9 cellular contexts compared by ENCODE assay signal in genomic region chr2:62304429-62305417, GRCh38.
DNase-seq lines count a peak whose midpoint lies in the region; ATAC-seq, FAIRE-seq and TF ChIP-seq lines count a peak whose summit lies in the region.
"Had no signal": no experiment of that assay in that cellular context is flagged by ENCODE, and none has a peak within 500 bp of the region (broad histone marks: within the 10 kb centered on the region; RNA-seq: fewer than 3 reads in every experiment).

No MANE protein-coding gene starts in this region.

- no peak overlapping the region for H3K4me2 ChIP-seq in GM23338

- peaks cover 34% of the 10 kb centered on the region for H3K4me1 ChIP-seq in GM23338 (ENCODE audit: insufficient read depth)
- peaks cover 21 to 26% of the 10 kb centered on the region in 2 donors for H3K4me1 ChIP-seq in small intestine (ENCODE audit: control insufficient read depth in 2 of 2, insufficient read depth in 1 of 2, low read depth in 1 of 2, low read length in 1 of 2)

- peaks cover 42% of the 10 kb centered on the region for H3K4me1 Mint-ChIP-seq in GM23338

- H3F3A ChIP-seq in GM23338 (replicated peaks; ENCODE audit: low read depth) = 0 out of 2 replicates have a peak, but pooled peaks cover under 1% of the 10 kb centered on the region

- no peak for FAIRE-seq in small intestine (lab: Jason Lieb, UNC)

- H3K79me2 ChIP-seq in GM23338 (replicated peaks; ENCODE audit: insufficient read depth) = no peaks in the 10 kb centered on the region

- H3K27ac ChIP-seq in GM23338 (ENCODE audit: low read depth) (no peak overlapping the region), small intestine (ENCODE audit: low read depth in 1 of 2, low read length in 1 of 2) (peak overlapping the region; percentile 60 to 81)

- peak; percentile 17; the same call in 2 of the 3 replicates for ATAC-seq in GM23338
- peak; percentile 56 for ATAC-seq in Right ventricle myocardium inferior
- ATAC-seq in HG02763 (IDR thresholded peaks at IDR 0.05; ENCODE audit: unreplicated experiment) = no peak
- ATAC-seq in GM21786 (IDR thresholded peaks at IDR 0.05; ENCODE audit: unreplicated experiment) = no peak
- ATAC-seq: Panc1 had no signal

- peaks cover 15% of the 10 kb centered on the region for H3K27me3 Mint-ChIP-seq in GM23338 (ENCODE audit: insufficient read depth, low read depth, poor library complexity)

- H3K9me2 ChIP-seq in GM23338 (ENCODE audit: insufficient read depth) = peaks cover 5% of the 10 kb centered on the region; the same call in 1 of the 2 replicates

- no peaks in the 10 kb centered on the region for H4K20me1 ChIP-seq in GM23338 (replicated peaks; ENCODE audit: insufficient read depth)

- H3K36me3 Mint-ChIP-seq in GM23338 (ENCODE audit: low read depth) = no peaks in the 10 kb centered on the region

- peak; percentile 49 for DNase-seq in GM23338 (ENCODE audit: low spot score)
- peak; percentile 78 for DNase-seq in NCI-H748 (lab: John Stamatoyannopoulos, UW; ENCODE audit: unreplicated experiment)
- peak; percentile 25 for DNase-seq in activated T-cell treated with anti-CD3 and anti-CD28 coated beads for 4 hours
- peak; percentile 84 for DNase-seq in Right ventricle myocardium inferior (ENCODE audit: missing footprints)
- DNase-seq in small intestine = peak; percentile 76
- DNase-seq in middle frontal gyrus (ENCODE audit: extremely low spot score, low spot score) = no peak

- H3K27me3 ChIP-seq in GM23338 (ENCODE audit: insufficient read depth) (no peaks in the 10 kb centered on the region), small intestine (ENCODE audit: control insufficient read depth in 2 of 2, insufficient read depth in 2 of 2, low read length in 2 of 2) (no peaks in the 10 kb centered on the region)

- no peaks in the 10 kb centered on the region for H3K9me3 Mint-ChIP-seq in GM23338

- TF ChIP-seq CTCF in GM23338 (conservative IDR thresholded peaks at IDR 0.05; ENCODE audit: low read depth in 2 of 2) = no peak

- WGBS in small intestine, 3 donors = 22 to 41% (median 30%) methylated on average over 13 of the region's 13 CpGs

- no peak overlapping the region for H3K27ac Mint-ChIP-seq in GM23338

- H3K36me3 ChIP-seq in GM23338 (ENCODE audit: insufficient read depth) (no peaks in the 10 kb centered on the region), small intestine (ENCODE audit: control insufficient read depth in 2 of 2, insufficient read depth in 2 of 2, low read length in 2 of 2) (no peaks in the 10 kb centered on the region)

- H3K9me3 ChIP-seq in small intestine (ENCODE audit: control insufficient read depth, low read depth) = no peaks in the 10 kb centered on the region

- no peak overlapping the region for H3K4me3 Mint-ChIP-seq in GM23338

- 0 out of 2 replicates have a peak overlapping the region, but pooled peaks have one; percentile 18 for H2AFZ ChIP-seq in GM23338

- intact Hi-C loops in Right ventricle myocardium inferior (cut with DNase I) = no loop called here

- H3K4me3 ChIP-seq in GM23338 = no peak overlapping the region
- H3K4me3 ChIP-seq in small intestine (ENCODE audit: low read depth in 1 of 2, low read length in 2 of 2) = no peak overlapping the region

TF ChIP-seq in GM23338, 12 proteins besides CTCF, POLR2A, EP300 and RAD21:
- TF ChIP-seq ZNF462 (CRISPR knock-in tag; IDR thresholded peaks at IDR 0.05) = no peak

Comparison
In these comparisons a context has a peak if more than half of its experiments do, and no peak if none do; other contexts are left out.
1. ATAC-seq: peak in GM23338 (single experiment) and Right ventricle myocardium inferior (single experiment); none in HG02763 (single experiment) and GM21786 (single experiment).